1 cellular context compared by ENCODE assay signal in the genomic region with DNA sequence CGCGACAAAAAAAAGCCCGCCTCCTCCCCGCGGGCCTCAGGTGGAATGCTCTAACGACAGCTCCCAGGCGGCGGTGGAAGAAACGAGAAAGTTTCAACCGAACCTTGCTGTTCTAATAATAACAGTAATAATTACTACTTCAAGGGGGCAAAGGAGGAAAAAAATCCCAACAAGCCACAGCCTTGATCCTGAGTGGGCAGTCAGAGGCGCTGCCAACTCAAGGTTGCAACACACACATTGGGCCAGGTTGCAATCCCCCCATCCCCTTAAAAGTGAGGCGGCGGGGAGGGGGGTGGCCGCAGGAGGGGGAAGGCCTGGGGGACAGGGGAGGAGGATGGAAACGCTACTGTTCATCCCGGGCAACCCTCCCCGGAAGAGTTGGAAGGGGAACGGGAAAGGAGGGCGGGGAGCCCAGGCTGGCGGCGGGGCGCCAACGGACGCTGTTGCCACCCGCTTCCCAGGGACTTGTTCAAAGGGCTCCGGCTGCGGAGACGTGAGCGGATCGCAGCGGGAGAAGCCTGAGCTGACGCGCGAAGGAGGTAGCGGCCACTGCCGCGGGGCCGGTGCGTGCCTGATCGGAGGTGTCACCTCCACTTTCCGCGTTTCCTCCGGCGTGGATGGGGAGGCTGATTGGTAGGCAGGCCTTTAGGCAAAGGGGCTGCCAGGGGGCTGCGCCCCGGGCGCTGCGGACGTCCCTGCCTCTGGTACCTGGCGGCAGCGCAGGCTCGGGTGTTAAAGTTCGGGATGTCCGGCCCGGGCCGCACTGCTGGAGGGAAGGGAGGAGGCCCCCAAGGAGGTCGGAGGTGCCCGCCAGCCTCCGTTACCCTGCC.
A peak's percentile ranks its signal among the peaks of the same experiment; 100 is the strongest.
TF ChIP-seq lines count a peak whose summit lies in the region.

No MANE protein-coding gene starts in this region.

TF ChIP-seq in HepG2, 621 proteins besides CTCF, POLR2A, EP300 and RAD21 (continued from another document and continues in another):
- TF ChIP-seq ZNF800 (CRISPR knock-in tag; IDR thresholded peaks at IDR 0.05) (peak; percentile 59; the same call in 1 of the 2 replicates), PAWR (CRISPR knock-in tag; IDR thresholded peaks at IDR 0.05; ENCODE audit: borderline replicate concordance) (no peak), PHB2 (IDR thresholded peaks at IDR 0.05; ENCODE audit: partially characterized antibody) (no peak), ATRX (CRISPR knock-in tag; IDR thresholded peaks at IDR 0.05; ENCODE audit: borderline replicate concordance) (no peak), GATAD1 (CRISPR knock-in tag; IDR thresholded peaks at IDR 0.05) (0 out of 2 replicates have a peak, but pooled peaks have one; percentile 6), TEAD3 (CRISPR knock-in tag; optimal IDR thresholded peaks at IDR 0.05; ENCODE audit: borderline replicate concordance) (no peak), ZNF577 (CRISPR knock-in tag; IDR thresholded peaks at IDR 0.05; ENCODE audit: borderline replicate concordance, low read depth) (no peak), ZNF788 (CRISPR knock-in tag; IDR thresholded peaks at IDR 0.05; ENCODE audit: borderline replicate concordance) (0 out of 2 replicates have a peak, but pooled peaks have one; percentile 5), STAT5B (CRISPR knock-in tag; IDR thresholded peaks at IDR 0.05) (no peak), HMG20B (CRISPR knock-in tag; conservative IDR thresholded peaks at IDR 0.05) (no peak), MIER2 (CRISPR knock-in tag; IDR thresholded peaks at IDR 0.05) (no peak), SALL1 (CRISPR knock-in tag; IDR thresholded peaks at IDR 0.05) (peak; percentile 12; the same call in 1 of the 2 replicates), ZBTB38 (CRISPR knock-in tag; IDR thresholded peaks at IDR 0.05) (peak; percentile 25; the same call in 1 of the 2 replicates), ZNF850 (CRISPR knock-in tag; conservative IDR thresholded peaks at IDR 0.05) (no peak), ZNF780A (CRISPR knock-in tag; IDR thresholded peaks at IDR 0.05) (no peak), LBX2 (CRISPR knock-in tag; IDR thresholded peaks at IDR 0.05; ENCODE audit: borderline replicate concordance) (no peak), NR1H2 (CRISPR knock-in tag; IDR thresholded peaks at IDR 0.05; ENCODE audit: borderline replicate concordance, low read depth) (no peak), CEBPB (IDR thresholded peaks at IDR 0.05; ENCODE audit: borderline replicate concordance, low read depth, low read length) (peak; percentile 24; the same call in 1 of the 2 replicates), ZNF44 (CRISPR knock-in tag; IDR thresholded peaks at IDR 0.05) (no peak), NFYB (CRISPR knock-in tag; IDR thresholded peaks at IDR 0.05) (no peak), ZNF546 (CRISPR knock-in tag; conservative IDR thresholded peaks at IDR 0.05) (no peak), ETS1 (CRISPR knock-in tag; IDR thresholded peaks at IDR 0.05) (no peak), ELF1 (CRISPR knock-in tag; IDR thresholded peaks at IDR 0.05) (no peak), ZNF501 (CRISPR knock-in tag; IDR thresholded peaks at IDR 0.05) (no peak), KLF9 (CRISPR knock-in tag; IDR thresholded peaks at IDR 0.05; ENCODE audit: low read depth) (no peak), ZNF775 (CRISPR knock-in tag; IDR thresholded peaks at IDR 0.05; ENCODE audit: borderline replicate concordance) (no peak), FOXA3 (CRISPR knock-in tag; IDR thresholded peaks at IDR 0.05) (no peak), ZFP37 (CRISPR knock-in tag; IDR thresholded peaks at IDR 0.05; ENCODE audit: borderline replicate concordance) (no peak), ZNF768 (CRISPR knock-in tag; IDR thresholded peaks at IDR 0.05) (peak; percentile 45; the same call in 1 of the 2 replicates), ZNF510 (CRISPR knock-in tag; IDR thresholded peaks at IDR 0.05; ENCODE audit: low read depth) (no peak), TP53 (CRISPR knock-in tag; conservative IDR thresholded peaks at IDR 0.05) (no peak), MXD3 (CRISPR knock-in tag; IDR thresholded peaks at IDR 0.05) (no peak; the same call in 1 of the 2 replicates), ZNF678 (CRISPR knock-in tag; IDR thresholded peaks at IDR 0.05) (no peak), HNRNPLL (IDR thresholded peaks at IDR 0.05; ENCODE audit: low read depth, low read length, poor library complexity, severe bottlenecking) (peak; percentile 72), HNRNPL (IDR thresholded peaks at IDR 0.05; ENCODE audit: low read depth, low read length) (0 out of 2 replicates have a peak, but pooled peaks have one; percentile 16), BCL3 (CRISPR knock-in tag; IDR thresholded peaks at IDR 0.05) (no peak), NFAT5 (CRISPR knock-in tag; IDR thresholded peaks at IDR 0.05) (no peak), ZNF772 (CRISPR knock-in tag; IDR thresholded peaks at IDR 0.05) (no peak), ZNF24 (IDR thresholded peaks at IDR 0.05) (no peak), JARID2 (CRISPR knock-in tag; IDR thresholded peaks at IDR 0.05; ENCODE audit: insufficient replicate concordance) (no peak), EZH2 (conservative IDR thresholded peaks at IDR 0.05; ENCODE audit: low read depth, low read length) (no peak), KMT2A (CRISPR knock-in tag; IDR thresholded peaks at IDR 0.05) (0 out of 2 replicates have a peak, but pooled peaks have one; percentile 20), ZNF138 (CRISPR knock-in tag; IDR thresholded peaks at IDR 0.05; ENCODE audit: low read depth) (peak; percentile 28; the same call in 1 of the 2 replicates)
- TF ChIP-seq, protein P1, sequence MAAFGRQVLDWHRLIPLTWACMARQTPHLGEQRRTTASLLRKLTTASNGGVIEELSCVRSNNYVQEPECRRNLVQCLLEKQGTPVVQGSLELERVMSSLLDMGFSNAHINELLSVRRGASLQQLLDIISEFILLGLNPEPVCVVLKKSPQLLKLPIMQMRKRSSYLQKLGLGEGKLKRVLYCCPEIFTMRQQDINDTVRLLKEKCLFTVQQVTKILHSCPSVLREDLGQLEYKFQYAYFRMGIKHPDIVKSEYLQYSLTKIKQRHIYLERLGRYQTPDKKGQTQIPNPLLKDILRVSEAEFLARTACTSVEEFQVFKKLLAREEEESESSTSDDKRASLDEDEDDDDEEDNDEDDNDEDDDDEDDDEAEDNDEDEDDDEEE (CRISPR knock-in tag; IDR thresholded peaks at IDR 0.05) = no peak
- TF ChIP-seq, protein P2, sequence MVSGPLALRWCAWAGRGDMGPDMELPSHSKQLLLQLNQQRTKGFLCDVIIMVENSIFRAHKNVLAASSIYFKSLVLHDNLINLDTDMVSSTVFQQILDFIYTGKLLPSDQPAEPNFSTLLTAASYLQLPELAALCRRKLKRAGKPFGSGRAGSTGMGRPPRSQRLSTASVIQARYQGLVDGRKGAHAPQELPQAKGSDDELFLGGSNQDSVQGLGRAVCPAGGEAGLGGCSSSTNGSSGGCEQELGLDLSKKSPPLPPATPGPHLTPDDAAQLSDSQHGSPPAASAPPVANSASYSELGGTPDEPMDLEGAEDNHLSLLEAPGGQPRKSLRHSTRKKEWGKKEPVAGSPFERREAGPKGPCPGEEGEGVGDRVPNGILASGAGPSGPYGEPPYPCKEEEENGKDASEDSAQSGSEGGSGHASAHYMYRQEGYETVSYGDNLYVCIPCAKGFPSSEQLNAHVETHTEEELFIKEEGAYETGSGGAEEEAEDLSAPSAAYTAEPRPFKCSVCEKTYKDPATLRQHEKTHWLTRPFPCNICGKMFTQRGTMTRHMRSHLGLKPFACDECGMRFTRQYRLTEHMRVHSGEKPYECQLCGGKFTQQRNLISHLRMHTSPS (CRISPR knock-in tag; IDR thresholded peaks at IDR 0.05; ENCODE audit: low read depth) = no peak
- TF ChIP-seq, protein P3, sequence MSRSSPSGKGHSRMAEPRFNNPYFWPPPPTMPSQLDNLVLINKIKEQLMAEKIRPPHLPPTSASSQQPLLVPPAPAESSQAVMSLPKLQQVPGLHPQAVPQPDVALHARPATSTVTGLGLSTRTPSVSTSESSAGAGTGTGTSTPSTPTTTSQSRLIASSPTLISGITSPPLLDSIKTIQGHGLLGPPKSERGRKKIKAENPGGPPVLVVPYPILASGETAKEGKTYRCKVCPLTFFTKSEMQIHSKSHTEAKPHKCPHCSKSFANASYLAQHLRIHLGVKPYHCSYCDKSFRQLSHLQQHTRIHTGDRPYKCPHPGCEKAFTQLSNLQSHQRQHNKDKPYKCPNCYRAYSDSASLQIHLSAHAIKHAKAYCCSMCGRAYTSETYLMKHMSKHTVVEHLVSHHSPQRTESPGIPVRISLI (CRISPR knock-in tag; IDR thresholded peaks at IDR 0.05; ENCODE audit: borderline replicate concordance) = no peak
- TF ChIP-seq, protein P4, sequence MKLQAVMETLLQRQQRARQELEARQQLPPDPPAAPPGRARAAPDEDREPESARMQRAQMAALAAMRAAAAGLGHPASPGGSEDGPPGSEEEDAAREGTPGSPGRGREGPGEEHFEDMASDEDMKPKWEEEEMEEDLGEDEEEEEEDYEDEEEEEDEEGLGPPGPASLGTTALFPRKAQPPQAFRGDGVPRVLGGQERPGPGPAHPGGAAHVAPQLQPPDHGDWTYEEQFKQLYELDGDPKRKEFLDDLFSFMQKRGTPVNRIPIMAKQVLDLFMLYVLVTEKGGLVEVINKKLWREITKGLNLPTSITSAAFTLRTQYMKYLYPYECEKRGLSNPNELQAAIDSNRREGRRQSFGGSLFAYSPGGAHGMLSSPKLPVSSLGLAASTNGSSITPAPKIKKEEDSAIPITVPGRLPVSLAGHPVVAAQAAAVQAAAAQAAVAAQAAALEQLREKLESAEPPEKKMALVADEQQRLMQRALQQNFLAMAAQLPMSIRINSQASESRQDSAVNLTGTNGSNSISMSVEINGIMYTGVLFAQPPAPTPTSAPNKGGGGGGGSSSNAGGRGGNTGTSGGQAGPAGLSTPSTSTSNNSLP (IDR thresholded peaks at IDR 0.05; ENCODE audit: low read depth, low read length) = no peak
